1 cellular context compared by ENCODE assay signal in the genomic region with DNA sequence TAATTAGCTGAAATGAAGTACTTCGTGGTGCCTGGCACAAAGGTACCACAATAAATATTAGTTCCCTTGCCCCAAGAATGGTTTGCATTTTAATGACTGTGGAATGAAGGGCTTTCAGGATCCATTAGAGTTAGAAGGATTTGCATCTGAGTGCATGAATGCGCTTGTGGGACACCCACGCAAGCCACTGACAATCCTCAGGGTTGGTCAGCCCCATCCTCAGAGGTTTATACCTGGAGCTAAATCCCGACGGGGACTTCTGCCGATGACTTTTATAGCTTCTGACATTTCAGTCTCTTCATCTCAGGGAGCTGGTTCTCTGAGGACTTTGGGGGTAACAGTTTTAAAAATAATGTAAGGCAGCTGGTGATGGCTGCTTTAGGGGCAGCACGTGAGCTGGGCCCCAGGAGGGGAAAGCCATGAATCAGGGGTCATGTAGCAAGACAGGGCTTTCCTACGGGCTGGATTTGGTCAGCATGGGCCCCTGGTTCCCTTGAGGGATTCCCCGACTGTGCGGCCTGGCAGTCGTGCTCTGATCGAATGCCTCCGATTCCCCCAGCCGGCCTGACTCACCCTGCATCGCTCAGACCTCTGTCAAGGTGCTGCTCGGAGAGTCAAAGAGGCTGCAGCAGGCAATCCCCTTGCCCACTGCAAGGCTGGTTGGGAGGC.
TF ChIP-seq lines count a peak whose summit lies in the region.

No MANE protein-coding gene starts in this region.

TF ChIP-seq in WTC11, 78 proteins besides CTCF, POLR2A, EP300 and RAD21 (continued from another document):
- TF ChIP-seq, protein P1, sequence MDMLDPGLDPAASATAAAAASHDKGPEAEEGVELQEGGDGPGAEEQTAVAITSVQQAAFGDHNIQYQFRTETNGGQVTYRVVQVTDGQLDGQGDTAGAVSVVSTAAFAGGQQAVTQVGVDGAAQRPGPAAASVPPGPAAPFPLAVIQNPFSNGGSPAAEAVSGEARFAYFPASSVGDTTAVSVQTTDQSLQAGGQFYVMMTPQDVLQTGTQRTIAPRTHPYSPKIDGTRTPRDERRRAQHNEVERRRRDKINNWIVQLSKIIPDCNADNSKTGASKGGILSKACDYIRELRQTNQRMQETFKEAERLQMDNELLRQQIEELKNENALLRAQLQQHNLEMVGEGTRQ (CRISPR knock-in tag; IDR thresholded peaks at IDR 0.05) = no peak
- no peak for TF ChIP-seq TP53 (CRISPR knock-in tag; IDR thresholded peaks at IDR 0.05)
- TF ChIP-seq IRF2 (CRISPR knock-in tag; IDR thresholded peaks at IDR 0.05; ENCODE audit: borderline replicate concordance, low read depth) = no peak
- TF ChIP-seq, protein P2, sequence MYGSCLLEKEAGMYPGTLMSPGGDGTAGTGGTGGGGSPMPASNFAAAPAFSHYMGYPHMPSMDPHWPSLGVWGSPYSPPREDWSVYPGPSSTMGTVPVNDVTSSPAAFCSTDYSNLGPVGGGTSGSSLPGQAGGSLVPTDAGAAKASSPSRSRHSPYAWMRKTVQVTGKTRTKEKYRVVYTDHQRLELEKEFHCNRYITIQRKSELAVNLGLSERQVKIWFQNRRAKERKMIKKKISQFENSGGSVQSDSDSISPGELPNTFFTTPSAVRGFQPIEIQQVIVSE (CRISPR knock-in tag; IDR thresholded peaks at IDR 0.05; ENCODE audit: borderline replicate concordance) = no peak
